In genomic region chr9:123967323-123967722, GRCh38 we compare ENCODE assay signal across 11 cellular contexts. TPM values are rescaled to one million over a fixed set of nuclear protein-coding genes. Genes with fewer than 3 reads are reported as not detected.
"Had no signal": no experiment of that assay in that cellular context is flagged by ENCODE, and none has a peak within 500 bp of the region (broad histone marks: within the 10 kb centered on the region; RNA-seq: fewer than 3 reads in every experiment).

No MANE protein-coding gene starts in this region.

- FAIRE-seq: HepG2, HTR-8/SVneo, K562 had no signal

- H3K9ac ChIP-seq: KMS-11 had no signal

- H3K4me2 ChIP-seq: KMS-11 had no signal

- H3K4me3 Mint-ChIP-seq: IgD-negative memory B cell had no signal

- H3K36me3 Mint-ChIP-seq: IgD-negative memory B cell had no signal

- H3K4me3 ChIP-seq: K562 had no signal

- H3K9me3 Mint-ChIP-seq: IgD-negative memory B cell had no signal

- H3K27ac Mint-ChIP-seq: IgD-negative memory B cell had no signal

- ATAC-seq: HepG2, K562 had no signal

- DNase-seq: IMR-90, KBM-7, KG1 had no signal

- H3K27ac ChIP-seq: HL-60, KMS-11 had no signal

RNA-seq across cellular contexts. Expression of gene LHX2, which starts 44.2 kb away (rescaled TPM):
- total RNA-seq: HepG2, HT-29, HT1080, IMR-90 had no signal
- polyA plus RNA-seq: HepG2, IgD-negative memory B cell, IMR-90, K562 had no signal
